ENCODE assay signal across 19 cellular contexts in genomic region chr2:121078869-121079268, GRCh38.
DNase-seq lines count a peak whose midpoint lies in the region; ATAC-seq, FAIRE-seq and TF ChIP-seq lines count a peak whose summit lies in the region.
"Had no signal": no experiment of that assay in that cellular context is flagged by ENCODE, and none has a peak within 500 bp of the region (broad histone marks: within the 10 kb centered on the region; RNA-seq: fewer than 3 reads in every experiment).

No MANE protein-coding gene starts in this region.

- H3K27me3 ChIP-seq in HepG2 (ENCODE audit: control insufficient read depth in 1 of 2, insufficient read depth in 2 of 2, low read length in 2 of 2) (peaks cover 13 to 62% of the 10 kb centered on the region in 2 experiments), right lobe of liver (no peaks in the 10 kb centered on the region), heart right ventricle (peaks cover 0 to 68% (median 42%) of the 10 kb centered on the region in 7 donors)
- H3K27me3 ChIP-seq: SJSA1 had no signal

- H3K4me1 ChIP-seq in HepG2 (ENCODE audit: insufficient read depth, low read length) (0 out of 2 replicates have a peak, but pooled peaks cover 5% of the 10 kb centered on the region), right lobe of liver (no peaks in the 10 kb centered on the region), heart right ventricle (peaks cover 0 to 17% (median 0%) of the 10 kb centered on the region in 9 donors)
- H3K4me1 ChIP-seq: SJSA1 had no signal

- TF ChIP-seq POLR2A in HepG2 (IDR thresholded peaks at IDR 0.05; ENCODE audit: insufficient read depth in 1 of 2, low read depth in 2 of 2, low read length in 2 of 2), result no peak
- no peak for TF ChIP-seq POLR2A in right lobe of liver (IDR thresholded peaks at IDR 0.05)

- no peak for TF ChIP-seq RAD21 in HepG2 (CRISPR knock-in tag; IDR thresholded peaks at IDR 0.05)

- DNase-seq in HepG2 (ENCODE audit: low spot score), result peak; percentile 16
- DNase-seq in right lobe of liver, result no peak
- peak; percentile 6 for DNase-seq in RCC 7860 (ENCODE audit: low spot score)
- peak; percentile 16 for DNase-seq in myocyte (ENCODE audit: low read depth)
- DNase-seq in activated CD4-positive, alpha-beta T cell treated with anti-CD3 and anti-CD28 coated beads for 1 hour, result no peak
- no peak for DNase-seq in activated T-cell treated with anti-CD3 and anti-CD28 coated beads, Interleukin-2, amount 50 U/mL, for 48 hours
- no peak for DNase-seq in heart right ventricle
- DNase-seq: Caco-2; CD4-positive, alpha-beta T cell; DMS153; GM23248; H9; HFFc6; Kasumi-1; NCI-H1930; NCI-H226; NCI-H524 treated with DMSO at 0.1 percent for 48 hours had no signal

- 4% methylated on average over 7 of the region's 9 CpGs for WGBS in HepG2 (ENCODE audit: low lambda C conversion rate)
- 60% methylated on average over 1 of the region's 9 CpGs for WGBS in right lobe of liver (ENCODE audit: insufficient coverage, low coverage, low lambda C conversion rate, missing lambda C conversion rate)
- WGBS in heart right ventricle, 2 donors, result 89% methylated on average over 9 of the region's 9 CpGs

- TF ChIP-seq EP300 in HepG2 (IDR thresholded peaks at IDR 0.05; ENCODE audit: low read depth in 2 of 2, low read length in 2 of 2), result no peak
- no peak for TF ChIP-seq EP300 in HepG2 (CRISPR knock-in tag; IDR thresholded peaks at IDR 0.05; ENCODE audit: borderline replicate concordance)

- H3K9me3 ChIP-seq in HepG2 (ENCODE audit: low read length) (no peaks in the 10 kb centered on the region), right lobe of liver (no peaks in the 10 kb centered on the region), heart right ventricle (no peaks in the 10 kb centered on the region)
- H3K9me3 ChIP-seq: Caco-2, SJSA1 had no signal

- no peak overlapping the region for H3K9ac ChIP-seq in HepG2 (ENCODE audit: insufficient read depth, low read depth, low read length)
- H3K9ac ChIP-seq: GM23248 had no signal

- H3K36me3 ChIP-seq in HepG2 (replicated peaks in 1 of 2; ENCODE audit: control insufficient read depth in 1 of 2, insufficient read depth in 2 of 2, low read length in 2 of 2) (no peaks in the 10 kb centered on the region), right lobe of liver (no peaks in the 10 kb centered on the region), heart right ventricle (no peaks in the 10 kb centered on the region)
- H3K36me3 ChIP-seq: SJSA1 had no signal

- H2AFZ ChIP-seq in HepG2 (ENCODE audit: low read length), result no peak overlapping the region
- H2AFZ ChIP-seq: GM23248 had no signal

- TF ChIP-seq CTCF in HepG2 (CRISPR knock-in tag; IDR thresholded peaks at IDR 0.05) (no peak), right lobe of liver (IDR thresholded peaks at IDR 0.05) (no peak), heart right ventricle (IDR thresholded peaks at IDR 0.05) (no peak)

- no peak overlapping the region for H3K4me2 ChIP-seq in HepG2 (ENCODE audit: low read depth, low read length)

- H3K79me2 ChIP-seq in HepG2 (ENCODE audit: insufficient read depth, low read length), result no peaks in the 10 kb centered on the region

- no TSS peak for BruUV-seq in HepG2 (replicated peaks; lab: Mats Ljungman, UMichigan)

- in situ Hi-C loops in HepG2 (cut with HindIII; ENCODE audit: extremely low pct_ligation_motif_present, low pct_unique_long_range_greater_than_20kb), result loop anchor here (5.0 to 10.0 kb wide), 2 partner anchors 382 to 744 kb away; no protein-coding TSS in a partner anchor

- intact Hi-C loops in HepG2 (cut with micrococcal nuclease; ENCODE audit: unreplicated experiment), result no loop called here
- intact Hi-C loops in right lobe of liver (cut with DNase I), result loop anchor here in 1 of 2 donors (5.0 kb wide), 1 partner anchor 387 kb away; no protein-coding TSS in a partner anchor
- intact Hi-C loops in heart right ventricle (cut with DNase I), result loop anchor here in 3 of 10 donors (2.0 to 10.0 kb wide), 3 partner anchors 382 to 734 kb away; partner anchors contain the start of gene INHBB (in 1 of the 3)

- H3K4me3 ChIP-seq in HepG2 (replicated peaks in 1 of 3; ENCODE audit: insufficient read depth in 1 of 3, low read depth in 2 of 3, low read length in 3 of 3) (no peak overlapping the region), right lobe of liver (no peak overlapping the region), heart right ventricle (no peak overlapping the region)
- H3K4me3 ChIP-seq: GM23248, SJSA1 had no signal

- CTCF ChIA-PET in HepG2 (lab: Yijun Ruan, JAX; ENCODE audit: low intra/inter-chr PET ratio, low total read pairs), result interaction anchor here (2.3 to 2.9 kb wide), 2 partner anchors 383 kb away, joined by 9 to 59 read pairs; no protein-coding TSS in a partner anchor

- H4K20me1 ChIP-seq in HepG2 (ENCODE audit: insufficient read depth, low read length), result peaks cover 5% of the 10 kb centered on the region; the same call in 1 of the 2 replicates

- ATAC-seq in HepG2, result no peak
- no peak for ATAC-seq in right lobe of liver
- ATAC-seq in heart right ventricle, result no peak

- H3K27ac ChIP-seq in HepG2 (ENCODE audit: extremely low read length, insufficient read depth, low read length), result no peak overlapping the region
- H3K27ac ChIP-seq in right lobe of liver, result no peak overlapping the region
- no peak overlapping the region for H3K27ac ChIP-seq in heart right ventricle
- H3K27ac ChIP-seq: GM23248, SJSA1 had no signal

- POLR2A ChIA-PET in HepG2 (lab: Yijun Ruan, JAX), result no interaction called here

- FAIRE-seq in HepG2 (lab: Jason Lieb, UNC) (no peak), RCC 7860 (lab: Jason Lieb, UNC) (no peak)
- FAIRE-seq: GM18507 had no signal

TF ChIP-seq in HepG2, 621 proteins besides CTCF, POLR2A, EP300 and RAD21:
- no peak for TF ChIP-seq ZC3H13 (CRISPR knock-in tag; IDR thresholded peaks at IDR 0.05)
- peak; percentile 24; the same call in 1 of the 2 replicates for TF ChIP-seq MAX (IDR thresholded peaks at IDR 0.05)
- TF ChIP-seq, protein P1, sequence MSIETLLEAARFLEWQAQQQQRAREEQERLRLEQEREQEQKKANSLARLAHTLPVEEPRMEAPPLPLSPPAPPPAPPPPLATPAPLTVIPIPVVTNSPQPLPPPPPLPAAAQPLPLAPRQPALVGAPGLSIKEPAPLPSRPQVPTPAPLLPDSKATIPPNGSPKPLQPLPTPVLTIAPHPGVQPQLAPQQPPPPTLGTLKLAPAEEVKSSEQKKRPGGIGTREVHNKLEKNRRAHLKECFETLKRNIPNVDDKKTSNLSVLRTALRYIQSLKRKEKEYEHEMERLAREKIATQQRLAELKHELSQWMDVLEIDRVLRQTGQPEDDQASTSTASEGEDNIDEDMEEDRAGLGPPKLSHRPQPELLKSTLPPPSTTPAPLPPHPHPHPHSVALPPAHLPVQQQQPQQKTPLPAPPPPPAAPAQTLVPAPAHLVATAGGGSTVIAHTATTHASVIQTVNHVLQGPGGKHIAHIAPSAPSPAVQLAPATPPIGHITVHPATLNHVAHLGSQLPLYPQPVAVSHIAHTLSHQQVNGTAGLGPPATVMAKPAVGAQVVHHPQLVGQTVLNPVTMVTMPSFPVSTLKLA (IDR thresholded peaks at IDR 0.05), result peak; percentile 78

Comparison
In these comparisons a context has a peak if more than half of its experiments do, and no peak if none do; other contexts are left out.
1. DNase-seq: peak in HepG2 (single experiment), RCC 7860 (single experiment) and myocyte (single experiment); none in right lobe of liver (0 of 3), activated CD4-positive, alpha-beta T cell treated with anti-CD3 and anti-CD28 coated beads for 1 hour (single experiment), activated T-cell treated with anti-CD3 and anti-CD28 coated beads, Interleukin-2, amount 50 U/mL, for 48 hours (0 of 2) and heart right ventricle (0 of 2).